ENCODE assay signal across 15 cellular contexts in the genomic region with DNA sequence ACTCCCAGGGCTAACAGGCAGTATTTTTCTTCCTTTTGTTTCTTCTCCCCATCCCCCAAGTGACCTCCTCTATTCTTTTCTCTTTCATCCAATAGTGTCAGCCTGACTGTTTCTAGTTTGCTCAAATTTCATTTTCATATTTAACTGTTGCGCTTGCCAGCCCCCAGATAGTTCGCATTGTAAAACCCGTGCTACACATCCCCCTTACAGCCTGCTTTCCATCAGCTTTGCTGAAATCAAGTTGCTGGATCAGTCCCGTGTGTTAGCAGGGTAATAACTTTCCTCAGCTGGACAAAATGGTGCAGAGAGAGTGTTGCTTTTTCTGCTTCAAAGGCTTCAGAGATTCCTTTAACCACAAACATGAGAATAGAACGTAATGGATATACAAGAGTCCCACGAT.
DNase-seq lines count a peak whose midpoint lies in the region; TF ChIP-seq lines count a peak whose summit lies in the region.
"Had no signal": no experiment of that assay in that cellular context is flagged by ENCODE, and none has a peak within 500 bp of the region (broad histone marks: within the 10 kb centered on the region; RNA-seq: fewer than 3 reads in every experiment).

No MANE protein-coding gene starts in this region.

- no peak overlapping the region for H3K23ac ChIP-seq in H9 (ENCODE audit: insufficient read length, low read depth, low read length)
- no peak overlapping the region for H3K23ac ChIP-seq in neuronal stem cell (ENCODE audit: low read depth, low read length, poor library complexity)

- H2BK5ac ChIP-seq in H9 (ENCODE audit: insufficient read length, low read length) (no peak overlapping the region), neuronal stem cell (ENCODE audit: low read length) (no peak overlapping the region)

- no peaks in the 10 kb centered on the region for H3K36me3 ChIP-seq in neuronal stem cell (replicated peaks in 1 of 2; ENCODE audit: control insufficient read depth in 2 of 2, insufficient read depth in 2 of 2, low read length in 2 of 2)
- H3K36me3 ChIP-seq in A673 (ENCODE audit: insufficient read depth, low read length, poor library complexity, severe bottlenecking) = no peaks in the 10 kb centered on the region
- H3K36me3 ChIP-seq: BE2C had no signal

- H3K4me1 ChIP-seq in H9 (ENCODE audit: insufficient read depth, low read length) (no peaks in the 10 kb centered on the region; the same call in 1 of the 2 replicates), neuronal stem cell (ENCODE audit: control insufficient read depth in 2 of 2, insufficient read depth in 1 of 2, low read depth in 1 of 2, low read length in 2 of 2) (peaks cover 8 to 33% of the 10 kb centered on the region in 2 donors), A673 (ENCODE audit: insufficient read depth, low read length, poor library complexity, severe bottlenecking) (no peaks in the 10 kb centered on the region)
- H3K4me1 ChIP-seq: BE2C had no signal

- H3K27me3 ChIP-seq in H9 (ENCODE audit: insufficient read depth, low read length) = no peaks in the 10 kb centered on the region
- no peaks in the 10 kb centered on the region for H3K27me3 ChIP-seq in neuronal stem cell (ENCODE audit: control insufficient read depth in 3 of 3, insufficient read depth in 3 of 3, low read depth in 1 of 3, low read length in 3 of 3)
- peaks cover 60% of the 10 kb centered on the region for H3K27me3 ChIP-seq in A673 (replicated peaks; ENCODE audit: insufficient read depth, low read depth, low read length, poor library complexity)

- no peak overlapping the region for H2AK5ac ChIP-seq in H9 (ENCODE audit: insufficient read length, low read length)
- H2AK5ac ChIP-seq in neuronal stem cell (ENCODE audit: low read depth, low read length) = no peak overlapping the region

- H3K79me1 ChIP-seq in H9 (ENCODE audit: insufficient read depth, low read depth, low read length, poor library complexity, severe bottlenecking) (no peaks in the 10 kb centered on the region), neuronal stem cell (ENCODE audit: low read depth, low read length) (no peaks in the 10 kb centered on the region)

- H2BK12ac ChIP-seq in H9 (ENCODE audit: insufficient read length, low read depth, low read length) = no peak overlapping the region
- H2BK12ac ChIP-seq in neuronal stem cell (ENCODE audit: low read length) = no peak overlapping the region

- H3K9me3 Mint-ChIP-seq in H9 = no peaks in the 10 kb centered on the region
- H3K9me3 Mint-ChIP-seq in brain = no peaks in the 10 kb centered on the region
- no peaks in the 10 kb centered on the region for H3K9me3 Mint-ChIP-seq in mesothelial cell of epicardium
- H3K9me3 Mint-ChIP-seq: CD4-positive, alpha-beta memory T cell had no signal

- no peak overlapping the region for H4K5ac ChIP-seq in H9 (ENCODE audit: insufficient read length, low read depth, low read length)

- no peaks in the 10 kb centered on the region for H4K20me1 ChIP-seq in H9 (ENCODE audit: control insufficient read depth, insufficient read depth, insufficient read length)

- H3K27me3 Mint-ChIP-seq in H9 (ENCODE audit: low read depth) = peaks cover 3% of the 10 kb centered on the region; the same call in 1 of the 2 replicates
- peaks cover 5% of the 10 kb centered on the region for H3K27me3 Mint-ChIP-seq in brain
- H3K27me3 Mint-ChIP-seq in mesothelial cell of epicardium (ENCODE audit: low read depth) = peaks cover 33% of the 10 kb centered on the region

- H3K4me3 ChIP-seq in neuronal stem cell (ENCODE audit: low read length in 2 of 2) = no peak overlapping the region
- H3K4me3 ChIP-seq in A673 (ENCODE audit: low read depth, low read length, poor library complexity, severe bottlenecking) = no peak overlapping the region

- no CpG with 5 or more reads among the region's 6 CpGs for WGBS in H9 (ENCODE audit: extremely low coverage, insufficient read length, low lambda C conversion rate)
- WGBS in neuronal stem cell (ENCODE audit: extremely low coverage in 2 of 2, insufficient read length in 2 of 2, insufficient replicate concordance in 1 of 2), 2 donors = no CpG with 5 or more reads among the region's 6 CpGs

- H3K23me2 ChIP-seq in H9 (ENCODE audit: insufficient read length, low read depth, low read length, poor library complexity, severe bottlenecking) = no peaks in the 10 kb centered on the region

- H3K4ac ChIP-seq in H9 (ENCODE audit: low read depth, low read length) = no peak overlapping the region
- H3K4ac ChIP-seq in neuronal stem cell (ENCODE audit: low read length) = no peak overlapping the region

- no peak overlapping the region for H4K8ac ChIP-seq in H9 (replicated peaks; ENCODE audit: insufficient read length, low read depth, low read length)
- no peak overlapping the region for H4K8ac ChIP-seq in neuronal stem cell (ENCODE audit: low read depth, low read length)

- H3K18ac ChIP-seq in H9 (ENCODE audit: insufficient read length, low read depth, low read length) = no peak overlapping the region
- H3K18ac ChIP-seq in neuronal stem cell (ENCODE audit: low read length) = no peak overlapping the region

- H3K27ac Mint-ChIP-seq in H9 (peak overlapping the region in 1 of 3 experiments; percentile 36; a peak in 1 of 7 replicates), brain (peak overlapping the region in 3 of 5 experiments; percentile 33 to 61 (median 35)), mesothelial cell of epicardium (peak overlapping the region; percentile 70)
- H3K27ac Mint-ChIP-seq: CD4-positive, alpha-beta memory T cell had no signal

- POLR2A ChIA-PET in GM10248 (lab: Yijun Ruan, JAX) (no interaction called here), A673 (lab: Charles Lee; ENCODE audit: low non-redundant PET) (no interaction called here)

- H4K91ac ChIP-seq in H9 (ENCODE audit: insufficient read length, low read depth, low read length) = no peak overlapping the region
- H4K91ac ChIP-seq in neuronal stem cell (ENCODE audit: low read depth, low read length, poor library complexity) = no peak overlapping the region

- peak overlapping the region; percentile 40 for H2BK120ac ChIP-seq in H9 (ENCODE audit: low read depth, low read length, poor library complexity, severe bottlenecking)
- no peak overlapping the region for H2BK120ac ChIP-seq in neuronal stem cell (ENCODE audit: low read depth, low read length)

- H3K4me2 ChIP-seq in H9 (ENCODE audit: insufficient read depth, insufficient read length, low read length) (no peak overlapping the region), neuronal stem cell (ENCODE audit: insufficient read depth, low read length, poor library complexity, severe bottlenecking) (no peak overlapping the region)

- H3K9me3 ChIP-seq in H9 (ENCODE audit: control insufficient read depth, low read depth, low read length) (no peaks in the 10 kb centered on the region), neuronal stem cell (replicated peaks in 1 of 2; ENCODE audit: control insufficient read depth in 2 of 2, insufficient read depth in 1 of 2, low read depth in 1 of 2, low read length in 2 of 2) (no peaks in the 10 kb centered on the region), A673 (ENCODE audit: low read depth, low read length, poor library complexity, severe bottlenecking) (no peaks in the 10 kb centered on the region)
- H3K9me3 ChIP-seq: BE2C had no signal

- H3K4me3 Mint-ChIP-seq in H9 (no peak overlapping the region), brain (peak overlapping the region in 1 of 5 experiments; percentile 0), mesothelial cell of epicardium (no peak overlapping the region)
- H3K4me3 Mint-ChIP-seq: CD4-positive, alpha-beta memory T cell had no signal

- no peak overlapping the region for H2BK20ac ChIP-seq in H9 (ENCODE audit: low read depth, low read length, poor library complexity, severe bottlenecking)

- H3K36me3 Mint-ChIP-seq in H9 (ENCODE audit: insufficient read depth in 1 of 3, low read depth in 3 of 3) = no peaks in the 10 kb centered on the region
- no peaks in the 10 kb centered on the region for H3K36me3 Mint-ChIP-seq in brain
- H3K36me3 Mint-ChIP-seq in mesothelial cell of epicardium = no peaks in the 10 kb centered on the region
- H3K36me3 Mint-ChIP-seq: CD4-positive, alpha-beta memory T cell had no signal

- TF ChIP-seq CTCF in H9 (conservative IDR thresholded peaks at IDR 0.05) = no peak
- TF ChIP-seq CTCF in brain (conservative IDR thresholded peaks at IDR 0.05) = no peak
- no peak for TF ChIP-seq CTCF in mesothelial cell of epicardium (IDR thresholded peaks at IDR 0.05; ENCODE audit: unreplicated experiment)
- no peak for TF ChIP-seq CTCF in GM10248 (IDR thresholded peaks at IDR 0.05; ENCODE audit: control extremely low read depth, extremely low read depth, low read depth, missing control alignments)
- no peak for TF ChIP-seq CTCF in A673 (conservative IDR thresholded peaks at IDR 0.05; ENCODE audit: low read depth, low read length)

- H3K9ac ChIP-seq in H9 (ENCODE audit: extremely low read depth, insufficient read length, low read length) (no peak overlapping the region), neuronal stem cell (ENCODE audit: low read depth, low read length, poor library complexity) (no peak overlapping the region)

- no peaks in the 10 kb centered on the region for H3K79me2 ChIP-seq in H9 (ENCODE audit: insufficient read depth, low read length)

- BruUV-seq in A673 (replicated peaks; lab: Mats Ljungman, UMichigan) = no TSS peak

- intact Hi-C loops in A673 (cut with micrococcal nuclease; ENCODE audit: unreplicated experiment) = no loop called here

- no peak overlapping the region for H3K56ac ChIP-seq in H9 (ENCODE audit: insufficient read length, low read depth, low read length)

- H3K14ac ChIP-seq in H9 (ENCODE audit: insufficient read depth, low read length) (no peak overlapping the region), neuronal stem cell (ENCODE audit: low read length) (no peak overlapping the region)

- H2BK15ac ChIP-seq in H9 (ENCODE audit: low read depth, low read length) = no peak overlapping the region
- H2BK15ac ChIP-seq in neuronal stem cell (ENCODE audit: low read length) = no peak overlapping the region

- H3K4me1 Mint-ChIP-seq in H9 (peaks cover 4 to 8% of the 10 kb centered on the region in 2 experiments; a peak in 3 of 4 replicates), brain (peaks cover 50% of the 10 kb centered on the region), mesothelial cell of epicardium (peaks cover 45% of the 10 kb centered on the region)
- H3K4me1 Mint-ChIP-seq: CD4-positive, alpha-beta memory T cell had no signal

- H3T11ph ChIP-seq in H9 (ENCODE audit: low read length) = no peak overlapping the region

- H3K27ac ChIP-seq in H9 (ENCODE audit: insufficient read length, low read depth, low read length) = no peak overlapping the region
- H3K27ac ChIP-seq in neuronal stem cell (replicated peaks; ENCODE audit: low read length) = no peak overlapping the region
- no peak overlapping the region for H3K27ac ChIP-seq in A673 (ENCODE audit: low read depth, low read length, poor library complexity, severe bottlenecking)
- H3K27ac ChIP-seq: C4-2B, HL-60 had no signal

- H2AFZ ChIP-seq in H9 (ENCODE audit: low read length) (no peak overlapping the region), neuronal stem cell (ENCODE audit: low read length) (peak overlapping the region; percentile 10)

- CTCF ChIA-PET in GM10248 (lab: Yijun Ruan, JAX) = no interaction called here
- CTCF ChIA-PET in A673 (lab: Charles Lee) = no interaction called here

- no peak for DNase-seq in H9
- DNase-seq in mesothelial cell of epicardium (ENCODE audit: low spot score in 2 of 2, unreplicated experiment in 2 of 2) = no peak
- no peak for DNase-seq in neuronal stem cell (ENCODE audit: low spot score)
- DNase-seq in GM10248 (ENCODE audit: extremely low spot score) = no peak
- DNase-seq in AG08395 (ENCODE audit: low spot score) = no peak
- no peak for DNase-seq in A673 (ENCODE audit: low spot score)
- DNase-seq: BE2C; CD4-positive, alpha-beta memory T cell; COR-L47; DMS153; DND-41; GDM1 had no signal
